In genomic region chr15:37856109-37856508, GRCh38 we compare ENCODE assay signal across 7 cellular contexts.
"Had no signal": no experiment of that assay in that cellular context is flagged by ENCODE, and none has a peak within 500 bp of the region (broad histone marks: within the 10 kb centered on the region; RNA-seq: fewer than 3 reads in every experiment).

No MANE protein-coding gene starts in this region.

- H3K36me3 ChIP-seq: HAP-1 had no signal

- H3K27ac ChIP-seq: HL-60 had no signal

- H2AFZ ChIP-seq: GM23338 had no signal

- H3K4me1 ChIP-seq: HAP-1 had no signal

- H3K4me2 ChIP-seq: GM23338 had no signal

- DNase-seq: H7, HFFc6, KG1 had no signal

- H3K4me3 ChIP-seq: GM23338, HAP-1 had no signal

- ATAC-seq: GM23338, HCT116 had no signal

- H3K9me3 ChIP-seq: HAP-1 had no signal
